In the genomic region with DNA sequence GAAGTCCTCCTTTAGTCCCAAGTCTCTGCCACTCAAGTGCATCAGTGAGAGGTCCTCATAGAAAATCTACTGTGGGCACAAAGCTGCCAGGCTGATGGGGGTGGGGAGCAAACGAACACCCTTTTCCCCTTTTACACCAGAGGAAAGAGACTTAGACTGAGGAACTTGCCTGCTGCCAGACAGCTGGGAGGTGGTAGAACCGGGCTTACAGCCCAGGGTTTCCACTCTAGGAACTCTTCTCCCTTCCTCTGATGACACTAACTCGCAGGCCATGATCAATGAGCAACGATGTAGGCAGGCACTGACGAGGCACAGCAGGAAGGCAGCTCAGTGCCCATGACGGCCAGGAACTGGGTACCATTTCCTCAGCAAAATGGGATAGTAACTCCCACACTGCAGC, we compare ENCODE assay signal across 22 cellular contexts. TPM values are rescaled to one million over a fixed set of nuclear protein-coding genes. Genes with fewer than 3 reads are reported as not detected.
DNase-seq lines count a peak whose midpoint lies in the region; ATAC-seq lines count a peak whose summit lies in the region.
"Had no signal": no experiment of that assay in that cellular context is flagged by ENCODE, and none has a peak within 500 bp of the region (broad histone marks: within the 10 kb centered on the region; RNA-seq: fewer than 3 reads in every experiment).

No MANE protein-coding gene starts in this region.

- H3K27me3 ChIP-seq in CD4-positive, alpha-beta memory T cell (ENCODE audit: insufficient read depth, low read length), result no peaks in the 10 kb centered on the region
- H3K27me3 ChIP-seq in naive thymus-derived CD4-positive, alpha-beta T cell (ENCODE audit: control insufficient read depth in 2 of 2, insufficient read depth in 2 of 2, low read length in 2 of 2), result no peaks in the 10 kb centered on the region
- H3K27me3 ChIP-seq: gastroesophageal sphincter, uterus had no signal

- no peak overlapping the region for H3K4me3 Mint-ChIP-seq in activated CD4-positive, alpha-beta T cell treated with anti-CD3 and anti-CD28 coated beads for 36 hours
- peak overlapping the region in 7 of 8 donors; percentile 43 to 80 (median 62) for H3K4me3 Mint-ChIP-seq in CD4-positive, alpha-beta memory T cell
- peak overlapping the region; percentile 33 for H3K4me3 Mint-ChIP-seq in activated T-helper 1 cell treated with anti-CD3 and anti-CD28 coated beads, Interleukin-12 subunit alpha, Interleukin-12 subunit beta, Interleukin-2, Interleukin-4 antibody, amounts not matched to agents 30 ng/mL and 10 ng/mL and 1 ng/mL, durations not matched to agents 14 hours and 24 hours and 36 hours
- H3K4me3 Mint-ChIP-seq in naive thymus-derived CD4-positive, alpha-beta T cell, result peak overlapping the region; percentile 62 to 87 (median 74)
- H3K4me3 Mint-ChIP-seq: stimulated activated memory B cell treated with anti-CD40 and anti-IgM and Interleukin-4, amounts not matched to agents 10 μg/mL and 1 μg/mL and 100 μg/mL, for 72 hours had no signal

- peaks cover 74% of the 10 kb centered on the region for H3K4me1 ChIP-seq in CD4-positive, alpha-beta memory T cell (ENCODE audit: insufficient read depth, low read length)
- H3K4me1 ChIP-seq in naive thymus-derived CD4-positive, alpha-beta T cell (ENCODE audit: control insufficient read depth in 2 of 2, insufficient read depth in 2 of 2, low read length in 2 of 2), result peaks cover 39 to 70% of the 10 kb centered on the region in 2 donors
- H3K4me1 ChIP-seq: uterus had no signal

- H3K9me3 Mint-ChIP-seq in activated CD4-positive, alpha-beta T cell treated with anti-CD3 and anti-CD28 coated beads for 36 hours (ENCODE audit: low read depth), result no peaks in the 10 kb centered on the region
- no peaks in the 10 kb centered on the region for H3K9me3 Mint-ChIP-seq in CD4-positive, alpha-beta memory T cell
- no peaks in the 10 kb centered on the region for H3K9me3 Mint-ChIP-seq in activated T-helper 1 cell treated with anti-CD3 and anti-CD28 coated beads, Interleukin-12 subunit alpha, Interleukin-12 subunit beta, Interleukin-2, Interleukin-4 antibody, amounts not matched to agents 30 ng/mL and 10 ng/mL and 1 ng/mL, durations not matched to agents 14 hours and 24 hours and 36 hours
- peaks cover 0 to 7% (median 0%) of the 10 kb centered on the region in 11 donors for H3K9me3 Mint-ChIP-seq in naive thymus-derived CD4-positive, alpha-beta T cell
- H3K9me3 Mint-ChIP-seq: stimulated activated memory B cell treated with anti-CD40 and anti-IgM and Interleukin-4, amounts not matched to agents 10 μg/mL and 1 μg/mL and 100 μg/mL, for 72 hours had no signal

- no peak for ATAC-seq in activated CD4-positive, alpha-beta T cell treated with anti-CD3 and anti-CD28 coated beads for 36 hours
- ATAC-seq in naive thymus-derived CD4-positive, alpha-beta T cell, result no peak
- ATAC-seq: activated CD4-positive, CD25-positive, alpha-beta regulatory T cell treated with anti-CD3 and anti-CD28 coated beads, Interleukin-2, amount 50 U/mL, for 24 hours; gastroesophageal sphincter; left ventricle myocardium superior; stimulated activated memory B cell treated with anti-CD40 and anti-IgM and Interleukin-4, amounts not matched to agents 10 μg/mL and 1 μg/mL and 100 μg/mL, for 72 hours had no signal

- peaks cover 75% of the 10 kb centered on the region for H3K4me1 Mint-ChIP-seq in activated CD4-positive, alpha-beta T cell treated with anti-CD3 and anti-CD28 coated beads for 36 hours
- H3K4me1 Mint-ChIP-seq in CD4-positive, alpha-beta memory T cell, result peaks cover 53 to 88% (median 72%) of the 10 kb centered on the region in 4 donors
- peaks cover 83% of the 10 kb centered on the region for H3K4me1 Mint-ChIP-seq in activated T-helper 1 cell treated with anti-CD3 and anti-CD28 coated beads, Interleukin-12 subunit alpha, Interleukin-12 subunit beta, Interleukin-2, Interleukin-4 antibody, amounts not matched to agents 30 ng/mL and 10 ng/mL and 1 ng/mL, durations not matched to agents 14 hours and 24 hours and 36 hours (ENCODE audit: low read depth)
- H3K4me1 Mint-ChIP-seq in naive thymus-derived CD4-positive, alpha-beta T cell, result peaks cover 56 to 87% (median 85%) of the 10 kb centered on the region in 7 donors

- peak overlapping the region; percentile 10 for H3K27ac ChIP-seq in CD4-positive, alpha-beta memory T cell (ENCODE audit: low read depth, low read length)
- H3K27ac ChIP-seq in naive thymus-derived CD4-positive, alpha-beta T cell (ENCODE audit: low read depth, low read length), result peak overlapping the region; percentile 61
- H3K27ac ChIP-seq: epithelial cell of prostate, gastroesophageal sphincter, GM23248, uterus had no signal

- H3K36me3 Mint-ChIP-seq in activated CD4-positive, alpha-beta T cell treated with anti-CD3 and anti-CD28 coated beads for 36 hours (ENCODE audit: low read depth), result peaks cover 7% of the 10 kb centered on the region
- peaks cover 0 to 15% of the 10 kb centered on the region in 2 donors for H3K36me3 Mint-ChIP-seq in CD4-positive, alpha-beta memory T cell
- peaks cover 14% of the 10 kb centered on the region for H3K36me3 Mint-ChIP-seq in activated T-helper 1 cell treated with anti-CD3 and anti-CD28 coated beads, Interleukin-12 subunit alpha, Interleukin-12 subunit beta, Interleukin-2, Interleukin-4 antibody, amounts not matched to agents 30 ng/mL and 10 ng/mL and 1 ng/mL, durations not matched to agents 14 hours and 24 hours and 36 hours (ENCODE audit: low read depth)
- peaks cover 0 to 19% (median 0%) of the 10 kb centered on the region in 5 donors for H3K36me3 Mint-ChIP-seq in naive thymus-derived CD4-positive, alpha-beta T cell
- H3K36me3 Mint-ChIP-seq: stimulated activated memory B cell treated with anti-CD40 and anti-IgM and Interleukin-4, amounts not matched to agents 10 μg/mL and 1 μg/mL and 100 μg/mL, for 72 hours had no signal

- POLR2A ChIA-PET in activated CD4-positive, alpha-beta T cell treated with anti-CD3 and anti-CD28 coated beads for 36 hours (lab: Charles Lee), result no interaction called here
- POLR2A ChIA-PET in CD4-positive, alpha-beta memory T cell (lab: Charles Lee; ENCODE audit: partially characterized antibody), result interaction anchor here (1.3 to 3.2 kb wide), 4 partner anchors 12 to 82 kb away, joined by 3 to 10 read pairs (median 4); no protein-coding TSS in a partner anchor
- POLR2A ChIA-PET in naive thymus-derived CD4-positive, alpha-beta T cell (lab: Charles Lee), result interaction anchor here (0.9 to 1.7 kb wide), 8 partner anchors 10 to 82 kb away, joined by 3 to 6 read pairs (median 4); no protein-coding TSS in a partner anchor

- DNase-seq in activated CD4-positive, alpha-beta T cell treated with anti-CD3 and anti-CD28 coated beads for 36 hours, result no peak
- no peak for DNase-seq in activated CD4-positive, alpha-beta T cell treated with anti-CD3 and anti-CD28 coated beads for 1 hour
- no peak for DNase-seq in CD4-positive, alpha-beta memory T cell
- DNase-seq in activated T-helper 1 cell treated with anti-CD3 and anti-CD28 coated beads, Interleukin-12 subunit alpha, Interleukin-12 subunit beta, Interleukin-2, Interleukin-4 antibody, amounts not matched to agents 30 ng/mL and 10 ng/mL and 1 ng/mL, durations not matched to agents 14 hours and 24 hours and 36 hours (ENCODE audit: low spot score), result no peak
- no peak for DNase-seq in naive thymus-derived CD4-positive, alpha-beta T cell
- DNase-seq in effector CD4-positive, alpha-beta T cell, result no peak
- no peak for DNase-seq in GOT3 (lab: John Stamatoyannopoulos, UW)
- no peak for DNase-seq in NAMALWA (ENCODE audit: low spot score)
- DNase-seq: cortex of kidney, EL, GM23248, KBM-7, left ventricle myocardium superior, NCI-H1105 treated with DMSO at 0.1 percent for 48 hours, SW 1271, uterus had no signal

- H3K36me3 ChIP-seq in CD4-positive, alpha-beta memory T cell (ENCODE audit: insufficient read depth, low read length), result no peaks in the 10 kb centered on the region
- H3K36me3 ChIP-seq in naive thymus-derived CD4-positive, alpha-beta T cell (ENCODE audit: control insufficient read depth in 2 of 3, insufficient read depth in 3 of 3, low read length in 3 of 3), result no peaks in the 10 kb centered on the region
- H3K36me3 ChIP-seq: uterus had no signal

- H3K27ac Mint-ChIP-seq in activated CD4-positive, alpha-beta T cell treated with anti-CD3 and anti-CD28 coated beads for 36 hours, result peak overlapping the region; percentile 71
- H3K27ac Mint-ChIP-seq in CD4-positive, alpha-beta memory T cell, result peak overlapping the region; percentile 55 to 94 (median 89)
- H3K27ac Mint-ChIP-seq in activated T-helper 1 cell treated with anti-CD3 and anti-CD28 coated beads, Interleukin-12 subunit alpha, Interleukin-12 subunit beta, Interleukin-2, Interleukin-4 antibody, amounts not matched to agents 30 ng/mL and 10 ng/mL and 1 ng/mL, durations not matched to agents 14 hours and 24 hours and 36 hours, result peak overlapping the region; percentile 80
- peak overlapping the region; percentile 87 to 98 (median 96) for H3K27ac Mint-ChIP-seq in naive thymus-derived CD4-positive, alpha-beta T cell
- H3K27ac Mint-ChIP-seq: stimulated activated memory B cell treated with anti-CD40 and anti-IgM and Interleukin-4, amounts not matched to agents 10 μg/mL and 1 μg/mL and 100 μg/mL, for 72 hours had no signal

- no peaks in the 10 kb centered on the region for H3K27me3 Mint-ChIP-seq in activated CD4-positive, alpha-beta T cell treated with anti-CD3 and anti-CD28 coated beads for 36 hours
- no peaks in the 10 kb centered on the region for H3K27me3 Mint-ChIP-seq in CD4-positive, alpha-beta memory T cell
- H3K27me3 Mint-ChIP-seq in activated T-helper 1 cell treated with anti-CD3 and anti-CD28 coated beads, Interleukin-12 subunit alpha, Interleukin-12 subunit beta, Interleukin-2, Interleukin-4 antibody, amounts not matched to agents 30 ng/mL and 10 ng/mL and 1 ng/mL, durations not matched to agents 14 hours and 24 hours and 36 hours (ENCODE audit: insufficient read depth), result no peaks in the 10 kb centered on the region
- no peaks in the 10 kb centered on the region for H3K27me3 Mint-ChIP-seq in naive thymus-derived CD4-positive, alpha-beta T cell
- H3K27me3 Mint-ChIP-seq: stimulated activated memory B cell treated with anti-CD40 and anti-IgM and Interleukin-4, amounts not matched to agents 10 μg/mL and 1 μg/mL and 100 μg/mL, for 72 hours had no signal

- intact Hi-C loops in activated CD4-positive, alpha-beta T cell treated with anti-CD3 and anti-CD28 coated beads for 36 hours (cut with DNase I, micrococcal nuclease), result loop anchor here (5.0 to 10.0 kb wide), 2 partner anchors 144 to 452 kb away; a partner anchor contains a TSS
- intact Hi-C loops in CD4-positive, alpha-beta memory T cell (cut with micrococcal nuclease), result no loop called here
- intact Hi-C loops in activated T-helper 1 cell treated with anti-CD3 and anti-CD28 coated beads, Interleukin-12 subunit alpha, Interleukin-12 subunit beta, Interleukin-2, Interleukin-4 antibody, amounts not matched to agents 30 ng/mL and 10 ng/mL and 1 ng/mL, durations not matched to agents 14 hours and 24 hours and 36 hours (cut with micrococcal nuclease), result no loop called here
- intact Hi-C loops in naive thymus-derived CD4-positive, alpha-beta T cell (cut with micrococcal nuclease), result loop anchor here in 1 of 2 donors (10.0 kb wide), 1 partner anchor 322 kb away; a partner anchor contains a TSS

- no peaks in the 10 kb centered on the region for H3K9me3 ChIP-seq in CD4-positive, alpha-beta memory T cell (ENCODE audit: control insufficient read depth in 1 of 2, low read length in 2 of 2)
- no peaks in the 10 kb centered on the region for H3K9me3 ChIP-seq in naive thymus-derived CD4-positive, alpha-beta T cell (ENCODE audit: control insufficient read depth in 2 of 3, low read length in 3 of 3)
- H3K9me3 ChIP-seq: gastroesophageal sphincter, uterus had no signal

- CTCF ChIA-PET in activated CD4-positive, alpha-beta T cell treated with anti-CD3 and anti-CD28 coated beads for 36 hours (lab: Charles Lee), result interaction anchor here (0.5 to 3.3 kb wide), 8 partner anchors 10 to 149 kb away, joined by 3 to 12 read pairs (median 3); no protein-coding TSS in a partner anchor
- CTCF ChIA-PET in CD4-positive, alpha-beta memory T cell (lab: Charles Lee; ENCODE audit: partially characterized antibody), result interaction anchor here (1.7 to 2.3 kb wide), 3 partner anchors 10 to 82 kb away, joined by 4 to 11 read pairs (median 8); no protein-coding TSS in a partner anchor
- CTCF ChIA-PET in naive thymus-derived CD4-positive, alpha-beta T cell (lab: Charles Lee), result interaction anchor here (0.7 to 1.4 kb wide), 5 partner anchors 21 to 142 kb away, joined by 3 to 5 read pairs (median 4); no protein-coding TSS in a partner anchor

- H3K4me3 ChIP-seq in CD4-positive, alpha-beta memory T cell (ENCODE audit: low read length in 2 of 2), result no peak overlapping the region
- H3K4me3 ChIP-seq in naive thymus-derived CD4-positive, alpha-beta T cell (ENCODE audit: low read length), result peak overlapping the region; percentile 0
- H3K4me3 ChIP-seq: gastroesophageal sphincter, GM23248, uterus had no signal

RNA-seq across cellular contexts. Expression of a gene that starts 11.0 kb away (rescaled TPM):
- under 1 TPM in 1 of 2 experiments, not detected in 1; 0.11 TPM for total RNA-seq in activated CD4-positive, alpha-beta T cell treated with anti-CD3 and anti-CD28 coated beads for 36 hours
- total RNA-seq in CD4-positive, alpha-beta memory T cell, result under 1 TPM; 0.17 TPM
- polyA plus RNA-seq in CD4-positive, alpha-beta memory T cell, result not detected
- 0.18 and 0.20 TPM in 2 replicates for total RNA-seq in activated T-helper 1 cell treated with anti-CD3 and anti-CD28 coated beads, Interleukin-12 subunit alpha, Interleukin-12 subunit beta, Interleukin-2, Interleukin-4 antibody, amounts not matched to agents 30 ng/mL and 10 ng/mL and 1 ng/mL, durations not matched to agents 14 hours and 24 hours and 36 hours
- under 1 TPM; 0.10 to 0.51 (median 0.14) TPM for total RNA-seq in naive thymus-derived CD4-positive, alpha-beta T cell
- polyA plus RNA-seq in naive thymus-derived CD4-positive, alpha-beta T cell, result not detected
- total RNA-seq: gastroesophageal sphincter, GM23248, left ventricle myocardium superior, pulmonary artery endothelial cell, RPMI7951 had no signal
- polyA plus RNA-seq: GM23248 had no signal

Comparison
In these comparisons a context has a peak if more than half of its experiments do, and no peak if none do; other contexts are left out.
1. intact Hi-C loops: an anchor here in activated CD4-positive, alpha-beta T cell treated with anti-CD3 and anti-CD28 coated beads for 36 hours (5.0 to 10.0 kb wide); none called in CD4-positive, alpha-beta memory T cell and activated T-helper 1 cell treated with anti-CD3 and anti-CD28 coated beads, Interleukin-12 subunit alpha, Interleukin-12 subunit beta, Interleukin-2, Interleukin-4 antibody, amounts not matched to agents 30 ng/mL and 10 ng/mL and 1 ng/mL, durations not matched to agents 14 hours and 24 hours and 36 hours.